16 cellular contexts compared by ENCODE assay signal in the genomic region with DNA sequence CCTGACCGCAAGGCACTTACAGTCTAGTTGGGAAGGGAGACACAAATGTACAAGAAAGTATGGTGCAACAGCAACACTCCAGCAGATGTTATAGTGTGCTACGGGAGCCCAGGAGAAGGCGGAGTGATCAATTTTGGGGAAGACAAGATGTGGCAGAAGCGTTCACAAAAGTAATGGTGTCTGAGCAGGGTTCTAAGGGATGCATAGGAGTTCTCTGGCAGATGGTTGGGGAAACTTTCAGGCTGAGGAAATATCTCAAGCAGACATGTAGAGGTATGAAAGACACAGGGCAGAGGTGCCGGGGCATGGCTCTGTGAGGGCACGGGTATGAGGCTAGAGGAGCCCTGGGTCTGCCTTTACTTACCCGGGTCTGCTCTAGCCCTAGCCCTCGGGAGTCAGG. TPM values are rescaled to one million over a fixed set of nuclear protein-coding genes. Genes with fewer than 3 reads are reported as not detected.
DNase-seq lines count a peak whose midpoint lies in the region; ATAC-seq, FAIRE-seq and TF ChIP-seq lines count a peak whose summit lies in the region.
"Had no signal": no experiment of that assay in that cellular context is flagged by ENCODE, and none has a peak within 500 bp of the region (broad histone marks: within the 10 kb centered on the region; RNA-seq: fewer than 3 reads in every experiment).

No MANE protein-coding gene starts in this region.

- H3K27ac ChIP-seq in kidney (ENCODE audit: low read depth in 2 of 2, low read length in 2 of 2) (peak overlapping the region; percentile 78 to 82), small intestine (ENCODE audit: low read depth in 1 of 2, low read length in 1 of 2) (peak overlapping the region; percentile 24 to 87)

- H3K36me3 ChIP-seq in Caco-2 (ENCODE audit: control insufficient read depth, insufficient read depth, low read length): no peaks in the 10 kb centered on the region
- peaks cover 3 to 5% of the 10 kb centered on the region in 2 donors for H3K36me3 ChIP-seq in kidney (ENCODE audit: control insufficient read depth in 1 of 2, insufficient read depth in 2 of 2, low read length in 2 of 2)
- H3K36me3 ChIP-seq in small intestine (ENCODE audit: control insufficient read depth in 2 of 2, insufficient read depth in 2 of 2, low read length in 2 of 2): no peaks in the 10 kb centered on the region

- 78 to 83% (median 82%) methylated on average over 8 of the region's 8 CpGs for WGBS in small intestine, 3 donors

- BruUV-seq in Caco-2 (replicated peaks; lab: Mats Ljungman, UMichigan): TSS peak; percentile 60

- TF ChIP-seq CTCF in Caco-2 (IDR thresholded peaks at IDR 0.05; ENCODE audit: insufficient read depth in 1 of 2, low read depth in 1 of 2, low read length in 1 of 2, severe bottlenecking in 1 of 2, unreplicated experiment in 1 of 2): no peak
- no peak for TF ChIP-seq CTCF in WTC11 (IDR thresholded peaks at IDR 0.05)
- no peak for TF ChIP-seq CTCF in kidney (IDR thresholded peaks at IDR 0.05; ENCODE audit: borderline replicate concordance, extremely low read depth, insufficient read depth)

- no peaks in the 10 kb centered on the region for H3K9me3 ChIP-seq in Caco-2
- no peaks in the 10 kb centered on the region for H3K9me3 ChIP-seq in kidney (ENCODE audit: control insufficient read depth in 1 of 2, low read length in 2 of 2)
- no peaks in the 10 kb centered on the region for H3K9me3 ChIP-seq in small intestine (ENCODE audit: control insufficient read depth, low read depth)
- H3K9me3 ChIP-seq: pancreas had no signal

- H3K4me3 ChIP-seq in Caco-2 (ENCODE audit: low read depth, low read length): no peak overlapping the region
- H3K4me3 ChIP-seq in kidney (ENCODE audit: low read length in 2 of 2): peak overlapping the region in 1 of 2 donors; percentile 13
- no peak overlapping the region for H3K4me3 ChIP-seq in small intestine (ENCODE audit: low read depth in 1 of 2, low read length in 2 of 2)

- H3K27ac Mint-ChIP-seq in Caco-2 (ENCODE audit: unreplicated experiment): no peak overlapping the region
- H3K27ac Mint-ChIP-seq in WTC11: peak overlapping the region; percentile 1; the same call in 1 of the 2 replicates

- no peaks in the 10 kb centered on the region for H3K27me3 ChIP-seq in Caco-2 (replicated peaks; ENCODE audit: control insufficient read depth, insufficient read depth, low read length)
- no peaks in the 10 kb centered on the region for H3K27me3 ChIP-seq in small intestine (ENCODE audit: control insufficient read depth in 2 of 2, insufficient read depth in 2 of 2, low read length in 2 of 2)
- H3K27me3 ChIP-seq: pancreas had no signal

- H3K4me1 Mint-ChIP-seq in Caco-2 (ENCODE audit: low read depth, unreplicated experiment) (peaks cover 32% of the 10 kb centered on the region), WTC11 (peaks cover 31% of the 10 kb centered on the region)

- H3K36me3 Mint-ChIP-seq in Caco-2 (ENCODE audit: insufficient read depth, unreplicated experiment) (peaks cover under 1% of the 10 kb centered on the region), WTC11 (peaks cover 29% of the 10 kb centered on the region)

- POLR2A ChIA-PET in Caco-2 (lab: Charles Lee) (no interaction called here), WTC11 (lab: Charles Lee) (no interaction called here)

- DNase-seq in Caco-2 (no peak), WTC11 (ENCODE audit: low spot score) (no peak), kidney (no peak), small intestine (no peak), hippocampal formation (lab: John Stamatoyannopoulos, UW) (no peak), NOMO-1 treated with DMSO at 0.1 percent for 48 hours (lab: John Stamatoyannopoulos, UW; ENCODE audit: unreplicated experiment) (no peak), NCI-H774 (lab: John Stamatoyannopoulos, UW) (no peak), occipital lobe (lab: John Stamatoyannopoulos, UW) (no peak)
- DNase-seq: activated CD8-positive, alpha-beta memory T cell treated with anti-CD3 and anti-CD28 coated beads, Interleukin-2, amount 50 U/mL, for 48 hours; COR-L47; effector memory CD4-positive, alpha-beta T cell; NCI-H187 treated with DMSO at 0.1 percent for 48 hours; SIG-M5; stimulated activated CD4-positive, alpha-beta T cell treated with anti-CD3 and anti-CD28 coated beads, Interleukin-4, amount 100 ng/mL, for 1 hour; stimulated activated naive CD4-positive, alpha-beta T cell treated with Interleukin-2 at 50 U/mL for 16 hours had no signal

- H3K4me1 ChIP-seq in Caco-2 (peaks cover 24% of the 10 kb centered on the region), kidney (ENCODE audit: control insufficient read depth in 1 of 2, insufficient read depth in 1 of 2, low read depth in 1 of 2, low read length in 2 of 2) (peaks cover 21 to 46% of the 10 kb centered on the region in 2 donors), small intestine (ENCODE audit: control insufficient read depth in 2 of 2, insufficient read depth in 1 of 2, low read depth in 1 of 2, low read length in 1 of 2) (peaks cover 6% of the 10 kb centered on the region in 2 donors)

- peaks cover 9% of the 10 kb centered on the region for H3K9me3 Mint-ChIP-seq in Caco-2 (ENCODE audit: unreplicated experiment)
- H3K9me3 Mint-ChIP-seq in WTC11: no peaks in the 10 kb centered on the region

- ATAC-seq in WTC11: no peak

- CTCF ChIA-PET in Caco-2 (lab: Charles Lee): no interaction called here
- CTCF ChIA-PET in WTC11 (lab: Charles Lee): interaction anchor here (1.6 to 2.5 kb wide), 2 partner anchors 9 to 119 kb away, joined by 7 to 13 read pairs; no protein-coding TSS in a partner anchor

- no peaks in the 10 kb centered on the region for H3K27me3 Mint-ChIP-seq in Caco-2 (ENCODE audit: insufficient read depth, unreplicated experiment)
- H3K27me3 Mint-ChIP-seq in WTC11 (ENCODE audit: low read depth): no peaks in the 10 kb centered on the region

- H3K4me3 Mint-ChIP-seq in Caco-2 (ENCODE audit: unreplicated experiment) (no peak overlapping the region), WTC11 (no peak overlapping the region)

- FAIRE-seq in kidney (lab: Jason Lieb, UNC): no peak
- FAIRE-seq in small intestine (lab: Jason Lieb, UNC): no peak
- FAIRE-seq: pancreas had no signal

- intact Hi-C loops in Caco-2 (cut with micrococcal nuclease; ENCODE audit: unreplicated experiment) (no loop called here), kidney (cut with DNase I) (no loop called here)

- H3K9ac ChIP-seq in kidney (ENCODE audit: low read length in 2 of 2): peak overlapping the region in 1 of 2 donors; percentile 6

TF ChIP-seq in WTC11, 78 proteins besides CTCF, POLR2A, EP300 and RAD21 (continues in another document):
- TF ChIP-seq OVOL2 (CRISPR knock-in tag; IDR thresholded peaks at IDR 0.05; ENCODE audit: borderline replicate concordance) (no peak), NFATC4 (CRISPR knock-in tag; IDR thresholded peaks at IDR 0.05) (no peak), RORB (CRISPR knock-in tag; IDR thresholded peaks at IDR 0.05) (no peak), GTF2I (CRISPR knock-in tag; conservative IDR thresholded peaks at IDR 0.05) (no peak), FOXP1 (CRISPR knock-in tag; IDR thresholded peaks at IDR 0.05; ENCODE audit: borderline replicate concordance) (no peak), TCF7 (CRISPR knock-in tag; IDR thresholded peaks at IDR 0.05; ENCODE audit: low read depth) (no peak), CBFB (CRISPR knock-in tag; IDR thresholded peaks at IDR 0.05; ENCODE audit: low read depth) (no peak), SP1 (CRISPR knock-in tag; conservative IDR thresholded peaks at IDR 0.05) (no peak), MXD4 (CRISPR knock-in tag; IDR thresholded peaks at IDR 0.05; ENCODE audit: borderline replicate concordance) (no peak), ZBTB21 (CRISPR knock-in tag; IDR thresholded peaks at IDR 0.05; ENCODE audit: borderline replicate concordance) (no peak), ZNF416 (CRISPR knock-in tag; IDR thresholded peaks at IDR 0.05) (no peak), ZNF396 (CRISPR knock-in tag; IDR thresholded peaks at IDR 0.05; ENCODE audit: borderline replicate concordance) (no peak)
- TF ChIP-seq, protein P1, sequence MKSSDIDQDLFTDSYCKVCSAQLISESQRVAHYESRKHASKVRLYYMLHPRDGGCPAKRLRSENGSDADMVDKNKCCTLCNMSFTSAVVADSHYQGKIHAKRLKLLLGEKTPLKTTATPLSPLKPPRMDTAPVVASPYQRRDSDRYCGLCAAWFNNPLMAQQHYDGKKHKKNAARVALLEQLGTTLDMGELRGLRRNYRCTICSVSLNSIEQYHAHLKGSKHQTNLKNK (CRISPR knock-in tag; IDR thresholded peaks at IDR 0.05): no peak
- TF ChIP-seq, protein P2, sequence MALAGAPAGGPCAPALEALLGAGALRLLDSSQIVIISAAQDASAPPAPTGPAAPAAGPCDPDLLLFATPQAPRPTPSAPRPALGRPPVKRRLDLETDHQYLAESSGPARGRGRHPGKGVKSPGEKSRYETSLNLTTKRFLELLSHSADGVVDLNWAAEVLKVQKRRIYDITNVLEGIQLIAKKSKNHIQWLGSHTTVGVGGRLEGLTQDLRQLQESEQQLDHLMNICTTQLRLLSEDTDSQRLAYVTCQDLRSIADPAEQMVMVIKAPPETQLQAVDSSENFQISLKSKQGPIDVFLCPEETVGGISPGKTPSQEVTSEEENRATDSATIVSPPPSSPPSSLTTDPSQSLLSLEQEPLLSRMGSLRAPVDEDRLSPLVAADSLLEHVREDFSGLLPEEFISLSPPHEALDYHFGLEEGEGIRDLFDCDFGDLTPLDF (CRISPR knock-in tag; IDR thresholded peaks at IDR 0.05): no peak

RNA-seq across cellular contexts. Expression of a gene that starts 5.1 kb away (rescaled TPM):
- total RNA-seq in Caco-2 (2022) (79.0 and 79.4 TPM in 2 replicates), WTC11 (2021) (32.3 to 44.1 TPM (median 32.4 TPM) in 3 replicates), kidney (186 TPM), occipital lobe (14.8 TPM)
- polyA plus RNA-seq in kidney (ENCODE audit: insufficient read depth, low read depth, low replicate concordance) (99.6 TPM), small intestine (100 to 1,000 TPM in 1 of 3 donors, 10 to 100 TPM in 2; 77.2 to 102 (median 92.9) TPM)

RNA-seq across cellular contexts. Expression of a gene that starts 28.4 kb away (rescaled TPM):
- total RNA-seq in Caco-2 (2022) (52.6 and 53.5 TPM in 2 replicates), WTC11 (2021) (97.6 to 108 TPM (median 100 TPM) in 3 replicates), kidney (452 TPM), occipital lobe (not detected)
- polyA plus RNA-seq in kidney (ENCODE audit: insufficient read depth, low read depth, low replicate concordance) (225 TPM), small intestine (10 to 100 TPM; 12.3 to 18.9 (median 14.4) TPM)

RNA-seq across cellular contexts. Expression of a gene that starts 36.5 kb away (rescaled TPM):
- 109 and 123 TPM in 2 replicates for total RNA-seq in Caco-2 (2022)
- 36.8 to 46.4 TPM (median 38.4 TPM) in 3 replicates for total RNA-seq in WTC11 (2021)
- 2.5 TPM for total RNA-seq in kidney
- polyA plus RNA-seq in kidney (ENCODE audit: insufficient read depth, low read depth, low replicate concordance): 2.9 TPM
- 100 to 1,000 TPM in 2 of 3 donors, 10 to 100 TPM in 1; 48.0 to 167 (median 105) TPM for polyA plus RNA-seq in small intestine
- total RNA-seq in occipital lobe: not detected

RNA-seq across cellular contexts. Expression of a gene that starts 37.0 kb away (rescaled TPM):
- 194 and 197 TPM in 2 replicates for total RNA-seq in Caco-2 (2022)
- 4.0 to 6.1 TPM (median 4.5 TPM) in 3 replicates for total RNA-seq in WTC11 (2021)
- 114 TPM for total RNA-seq in kidney
- 77.8 TPM for polyA plus RNA-seq in kidney (ENCODE audit: insufficient read depth, low read depth, low replicate concordance)
- 10 to 100 TPM; 56.5 to 80.9 (median 65.5) TPM for polyA plus RNA-seq in small intestine
- 1.9 TPM for total RNA-seq in occipital lobe

Comparison
In these comparisons a context has a peak if more than half of its experiments do, and no peak if none do; other contexts are left out.
1. RNA of a gene that starts 28.4 kb away (total RNA-seq): 452 TPM in kidney (single experiment), 97.6 to 108 TPM in WTC11 and 52.6 to 53.5 TPM in Caco-2; not detected in occipital lobe (single experiment); every median in the first group is over 10 times any median in the second.
2. RNA of a gene that starts 36.5 kb away (total RNA-seq): 109 to 123 TPM in Caco-2 and 36.8 to 46.4 TPM in WTC11; 2.5 TPM in kidney (single experiment) and not detected in occipital lobe (single experiment); every median in the first group is over 10 times any median in the second.